In the genomic region with DNA sequence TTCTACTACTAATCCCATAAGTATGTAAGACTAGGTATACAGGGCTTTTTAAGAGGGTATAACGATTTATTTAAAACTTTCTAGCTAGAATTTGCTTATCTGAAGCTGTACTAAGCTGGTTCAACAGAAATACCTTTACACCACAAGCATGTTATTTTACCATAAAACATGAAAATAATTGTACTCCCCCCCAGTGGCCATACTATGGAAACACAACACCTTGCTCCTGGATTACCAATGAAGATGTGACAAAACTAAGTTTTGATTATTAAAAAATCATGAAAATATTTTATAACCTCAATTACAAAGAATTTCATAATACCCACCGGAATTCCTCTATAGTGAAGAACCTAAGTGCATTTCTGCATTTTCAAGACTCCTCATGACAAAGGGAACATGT, we compare ENCODE assay signal across 8 cellular contexts. TPM values are rescaled to one million over a fixed set of nuclear protein-coding genes. Genes with fewer than 3 reads are reported as not detected.
DNase-seq lines count a peak whose midpoint lies in the region; ATAC-seq and TF ChIP-seq lines count a peak whose summit lies in the region.

No MANE protein-coding gene starts in this region.

- POLR2A ChIA-PET in activated CD8-positive, alpha-beta T cell treated with anti-CD3 and anti-CD28 coated beads for 36 hours (lab: Charles Lee): interaction anchor here (0.5 to 7.8 kb wide), 8 partner anchors 8 to 666 kb away, joined by 3 to 142 read pairs (median 4); no protein-coding TSS in a partner anchor

- H3K36me3 Mint-ChIP-seq in activated CD8-positive, alpha-beta T cell treated with anti-CD3 and anti-CD28 coated beads for 36 hours (ENCODE audit: low read depth): peaks cover 48% of the 10 kb centered on the region

- H3K36me3 ChIP-seq in lower lobe of right lung: no peaks in the 10 kb centered on the region

- no peaks in the 10 kb centered on the region for H3K27me3 Mint-ChIP-seq in activated CD8-positive, alpha-beta T cell treated with anti-CD3 and anti-CD28 coated beads for 36 hours

- ATAC-seq in HG02981 (IDR thresholded peaks at IDR 0.05; ENCODE audit: unreplicated experiment) (peak; percentile 51), lower lobe of right lung (peak; percentile 55 to 62), HG02840 (IDR thresholded peaks at IDR 0.05; ENCODE audit: low FRiP score, unreplicated experiment) (no peak), GM18870 (IDR thresholded peaks at IDR 0.05; ENCODE audit: unreplicated experiment) (no peak), HG03457 (IDR thresholded peaks at IDR 0.05; ENCODE audit: unreplicated experiment) (no peak)
- ATAC-seq in activated CD8-positive, alpha-beta T cell treated with anti-CD3 and anti-CD28 coated beads for 36 hours: peak; percentile 53

- DNase-seq in activated CD8-positive, alpha-beta T cell treated with anti-CD3 and anti-CD28 coated beads for 36 hours: peak; percentile 32
- DNase-seq in lower lobe of right lung (no peak), amniotic stem cell (lab: John Stamatoyannopoulos, UW) (no peak)

- peaks cover 72% of the 10 kb centered on the region for H3K4me1 Mint-ChIP-seq in activated CD8-positive, alpha-beta T cell treated with anti-CD3 and anti-CD28 coated beads for 36 hours (ENCODE audit: low read depth)

- peaks cover 3% of the 10 kb centered on the region for H3K9me3 Mint-ChIP-seq in activated CD8-positive, alpha-beta T cell treated with anti-CD3 and anti-CD28 coated beads for 36 hours

- peak overlapping the region; percentile 34 for H3K27ac Mint-ChIP-seq in activated CD8-positive, alpha-beta T cell treated with anti-CD3 and anti-CD28 coated beads for 36 hours

- H3K27ac ChIP-seq in lower lobe of right lung: no peak overlapping the region

- peaks cover 70% of the 10 kb centered on the region for H3K4me1 ChIP-seq in lower lobe of right lung

- peak; percentile 50; the same call in 2 of the 3 replicates for TF ChIP-seq CTCF in GM12872 (IDR thresholded peaks at IDR 0.05; ENCODE audit: insufficient read depth, low read depth, low read length)
- TF ChIP-seq CTCF in activated CD8-positive, alpha-beta T cell treated with anti-CD3 and anti-CD28 coated beads for 36 hours (IDR thresholded peaks at IDR 0.05): peak; percentile 74
- peak; percentile 63 for TF ChIP-seq CTCF in lower lobe of right lung (IDR thresholded peaks at IDR 0.05)

- CTCF ChIA-PET in activated CD8-positive, alpha-beta T cell treated with anti-CD3 and anti-CD28 coated beads for 36 hours (lab: Charles Lee): interaction anchor here (0.7 to 8.7 kb wide), 33 partner anchors 9 to 278 kb away, joined by 3 to 152 read pairs (median 7); a partner anchor contains a TSS

- no peak overlapping the region for H3K4me3 Mint-ChIP-seq in activated CD8-positive, alpha-beta T cell treated with anti-CD3 and anti-CD28 coated beads for 36 hours

- intact Hi-C loops in activated CD8-positive, alpha-beta T cell treated with anti-CD3 and anti-CD28 coated beads for 36 hours (cut with micrococcal nuclease): loop anchor here (2.0 kb wide), 1 partner anchor 53 kb away; no protein-coding TSS in a partner anchor
- intact Hi-C loops in lower lobe of right lung (cut with DNase I): no loop called here

- no peaks in the 10 kb centered on the region for H3K27me3 ChIP-seq in lower lobe of right lung (ENCODE audit: low read depth)

- H3K9me3 ChIP-seq in lower lobe of right lung: no peaks in the 10 kb centered on the region

- no peak overlapping the region for H3K4me3 ChIP-seq in lower lobe of right lung

RNA-seq across cellular contexts. Expression of a gene that starts 27.3 kb away (rescaled TPM):
- 10 to 100 TPM; 95.5 to 95.7 TPM for total RNA-seq in activated CD8-positive, alpha-beta T cell treated with anti-CD3 and anti-CD28 coated beads for 36 hours
- 51.1 TPM for total RNA-seq in lower lobe of right lung

Comparison
In these comparisons a context has a peak if more than half of its experiments do, and no peak if none do; other contexts are left out.
1. ATAC-seq: peak in HG02981 (single experiment), activated CD8-positive, alpha-beta T cell treated with anti-CD3 and anti-CD28 coated beads for 36 hours (single experiment) and lower lobe of right lung (2 of 2); none in HG02840 (single experiment), GM18870 (single experiment) and HG03457 (single experiment).
2. Peak in every context shown above with its lines, with median percentiles within 50 percentile points of each other: CTCF ChIP-seq.